ENCODE assay signal across 7 cellular contexts in genomic region chr11:45535033-45535432, GRCh38.
"Had no signal": no experiment of that assay in that cellular context is flagged by ENCODE, and none has a peak within 500 bp of the region (broad histone marks: within the 10 kb centered on the region; RNA-seq: fewer than 3 reads in every experiment).

No MANE protein-coding gene starts in this region.

- H3K4me1 ChIP-seq: HAP-1 had no signal

- DNase-seq: H7, IMR-90, KBM-7 had no signal

- ATAC-seq: GM23338, HCT116 had no signal

- H3K9me3 ChIP-seq: HAP-1 had no signal

- H3K4me2 ChIP-seq: GM23338 had no signal

- FAIRE-seq: HTR-8/SVneo had no signal

- H2AFZ ChIP-seq: GM23338 had no signal

- H3K36me3 ChIP-seq: HAP-1 had no signal

- H3K4me1 Mint-ChIP-seq: GM23338 had no signal

- H3K9me3 Mint-ChIP-seq: GM23338 had no signal

- H3K4me3 ChIP-seq: GM23338, HAP-1 had no signal

- H3K27ac Mint-ChIP-seq: GM23338 had no signal

- H3K4me3 Mint-ChIP-seq: GM23338 had no signal
